ENCODE assay signal across 1 cellular context in genomic region chr7:102425639-102426267, GRCh38.
TF ChIP-seq lines count a peak whose summit lies in the region.

No MANE protein-coding gene starts in this region.

TF ChIP-seq in HepG2, 621 proteins besides CTCF, POLR2A, EP300 and RAD21:
- TF ChIP-seq TFDP1 (CRISPR knock-in tag; IDR thresholded peaks at IDR 0.05; ENCODE audit: borderline replicate concordance) (no peak), TOE1 (CRISPR knock-in tag; IDR thresholded peaks at IDR 0.05) (no peak), SIX1 (CRISPR knock-in tag; IDR thresholded peaks at IDR 0.05; ENCODE audit: borderline replicate concordance) (no peak), AGO2 (optimal IDR thresholded peaks at IDR 0.05; ENCODE audit: low read depth, low read length) (peak; percentile 57), MXD4 (CRISPR knock-in tag; IDR thresholded peaks at IDR 0.05) (no peak), ZNF331 (CRISPR knock-in tag; IDR thresholded peaks at IDR 0.05) (no peak), MYNN (CRISPR knock-in tag; IDR thresholded peaks at IDR 0.05; ENCODE audit: low read depth) (no peak), ADNP (CRISPR knock-in tag; IDR thresholded peaks at IDR 0.05) (no peak)
